10 cellular contexts compared by ENCODE assay signal in genomic region chr7:22355620-22356009, GRCh38. TPM values are rescaled to one million over a fixed set of nuclear protein-coding genes. Genes with fewer than 3 reads are reported as not detected.
DNase-seq lines count a peak whose midpoint lies in the region; ATAC-seq, FAIRE-seq and TF ChIP-seq lines count a peak whose summit lies in the region.
"Had no signal": no experiment of that assay in that cellular context is flagged by ENCODE, and none has a peak within 500 bp of the region (broad histone marks: within the 10 kb centered on the region; RNA-seq: fewer than 3 reads in every experiment).

No MANE protein-coding gene starts in this region.

- no peaks in the 10 kb centered on the region for H3K36me3 Mint-ChIP-seq in activated naive CD4-positive, alpha-beta T cell treated with anti-CD3 and anti-CD28 coated beads for 36 hours (ENCODE audit: low read depth)
- peaks cover 4% of the 10 kb centered on the region for H3K36me3 Mint-ChIP-seq in activated naive CD8-positive, alpha-beta T cell treated with anti-CD3 and anti-CD28 coated beads for 36 hours

- DNase-seq in activated naive CD4-positive, alpha-beta T cell treated with anti-CD3 and anti-CD28 coated beads for 36 hours = no peak
- no peak for DNase-seq in activated naive CD4-positive, alpha-beta T cell (lab: John Stamatoyannopoulos, UW)
- DNase-seq in activated naive CD8-positive, alpha-beta T cell treated with anti-CD3 and anti-CD28 coated beads for 36 hours = no peak
- DNase-seq in upper lobe of left lung (no peak), frontal cortex (ENCODE audit: low spot score in 2 of 2) (no peak)
- DNase-seq: activated naive CD4-positive, alpha-beta T cell treated with anti-CD3 and anti-CD28 coated beads, Interleukin-2, amount 50 U/mL, for 16 hours; stimulated activated CD4-positive, alpha-beta T cell treated with anti-CD3 and anti-CD28 coated beads, Interleukin-1b, Interleukin-23, amount 100 ng/mL, for 48 hours had no signal

- no peak for TF ChIP-seq RAD21 in liver (IDR thresholded peaks at IDR 0.05)

- TF ChIP-seq EP300 in upper lobe of left lung (IDR thresholded peaks at IDR 0.05) = no peak

- TF ChIP-seq CTCF in liver (IDR thresholded peaks at IDR 0.05; ENCODE audit: low read depth, low read length, missing input control) (no peak), upper lobe of left lung (IDR thresholded peaks at IDR 0.05) (no peak)

- H3K27ac Mint-ChIP-seq in activated naive CD4-positive, alpha-beta T cell treated with anti-CD3 and anti-CD28 coated beads for 36 hours = no peak overlapping the region
- no peak overlapping the region for H3K27ac Mint-ChIP-seq in activated naive CD8-positive, alpha-beta T cell treated with anti-CD3 and anti-CD28 coated beads for 36 hours

- H3K4me1 ChIP-seq in liver (ENCODE audit: control insufficient read depth in 4 of 4, insufficient read depth in 4 of 4, low read length in 3 of 4) (peaks cover 0 to 46% (median 14%) of the 10 kb centered on the region in 4 donors), upper lobe of left lung (peaks cover 4 to 24% (median 15%) of the 10 kb centered on the region in 4 donors)

- H3K27me3 ChIP-seq in liver (ENCODE audit: control insufficient read depth in 4 of 4, insufficient read depth in 4 of 4, low read length in 3 of 4) (no peaks in the 10 kb centered on the region), upper lobe of left lung (peaks cover 0 to 5% (median 0%) of the 10 kb centered on the region in 4 donors)

- no peak for FAIRE-seq in frontal cortex (lab: Jason Lieb, UNC)

- intact Hi-C loops in activated naive CD4-positive, alpha-beta T cell treated with anti-CD3 and anti-CD28 coated beads for 36 hours (cut with micrococcal nuclease) = no loop called here

- TF ChIP-seq POLR2A in upper lobe of left lung (IDR thresholded peaks at IDR 0.05) = no peak

- H3K9me3 Mint-ChIP-seq in activated naive CD4-positive, alpha-beta T cell treated with anti-CD3 and anti-CD28 coated beads for 36 hours = peaks cover 3% of the 10 kb centered on the region
- H3K9me3 Mint-ChIP-seq in activated naive CD8-positive, alpha-beta T cell treated with anti-CD3 and anti-CD28 coated beads for 36 hours = no peaks in the 10 kb centered on the region

- H3K4me1 Mint-ChIP-seq in activated naive CD4-positive, alpha-beta T cell treated with anti-CD3 and anti-CD28 coated beads for 36 hours (ENCODE audit: low read depth) = peaks cover 6% of the 10 kb centered on the region
- peaks cover 4% of the 10 kb centered on the region for H3K4me1 Mint-ChIP-seq in activated naive CD8-positive, alpha-beta T cell treated with anti-CD3 and anti-CD28 coated beads for 36 hours

- CTCF ChIA-PET in activated naive CD4-positive, alpha-beta T cell treated with anti-CD3 and anti-CD28 coated beads for 36 hours (lab: Charles Lee) = interaction anchor here (0.9 kb wide), 1 partner anchor 130 kb away, joined by 3 read pairs; no protein-coding TSS in a partner anchor

- no peak for ATAC-seq in upper lobe of left lung (ENCODE audit: low FRiP score in 2 of 2)
- no peak for ATAC-seq in HG02981 (IDR thresholded peaks at IDR 0.05; ENCODE audit: unreplicated experiment)
- ATAC-seq in HG03439 (IDR thresholded peaks at IDR 0.05; ENCODE audit: unreplicated experiment) = no peak

- H3K9ac ChIP-seq in liver (ENCODE audit: low read depth in 1 of 2, low read length in 2 of 2) = peak overlapping the region in 1 of 2 donors; percentile 79

- no peaks in the 10 kb centered on the region for H3K36me3 ChIP-seq in liver (ENCODE audit: control insufficient read depth in 4 of 4, insufficient read depth in 3 of 4, low read depth in 1 of 4, low read length in 3 of 4)
- no peaks in the 10 kb centered on the region for H3K36me3 ChIP-seq in upper lobe of left lung

- H3K27ac ChIP-seq in liver (ENCODE audit: low read depth in 1 of 2, low read length in 2 of 2) (peak overlapping the region in 1 of 2 donors; percentile 63), upper lobe of left lung (peak overlapping the region in 3 of 4 donors; percentile 3 to 84 (median 83))

- H3K27me3 Mint-ChIP-seq in activated naive CD4-positive, alpha-beta T cell treated with anti-CD3 and anti-CD28 coated beads for 36 hours (ENCODE audit: low read depth) = peaks cover 46% of the 10 kb centered on the region
- peaks cover 55% of the 10 kb centered on the region for H3K27me3 Mint-ChIP-seq in activated naive CD8-positive, alpha-beta T cell treated with anti-CD3 and anti-CD28 coated beads for 36 hours

- H3K4me3 ChIP-seq in liver (ENCODE audit: low read depth in 1 of 3, low read length in 3 of 3) = peak overlapping the region in 2 of 3 donors; percentile 11 to 79
- peak overlapping the region in 3 of 4 donors; percentile 68 to 69 (median 69) for H3K4me3 ChIP-seq in upper lobe of left lung

- H3K9me3 ChIP-seq in liver (ENCODE audit: control insufficient read depth in 4 of 4, low read length in 3 of 4) = no peaks in the 10 kb centered on the region
- H3K9me3 ChIP-seq in upper lobe of left lung = no peaks in the 10 kb centered on the region

- 73% methylated on average over 5 of the region's 5 CpGs for WGBS in liver
- 63 to 71% methylated on average over 5 of the region's 5 CpGs for WGBS in upper lobe of left lung, 2 donors

- H3K4me3 Mint-ChIP-seq in activated naive CD4-positive, alpha-beta T cell treated with anti-CD3 and anti-CD28 coated beads for 36 hours = peak overlapping the region; percentile 23
- H3K4me3 Mint-ChIP-seq in activated naive CD8-positive, alpha-beta T cell treated with anti-CD3 and anti-CD28 coated beads for 36 hours = peak overlapping the region; percentile 52

TF ChIP-seq in liver, 16 proteins besides CTCF, POLR2A, EP300 and RAD21:
- no peak for TF ChIP-seq EGR1 (IDR thresholded peaks at IDR 0.05; ENCODE audit: low read depth in 2 of 2)
- no peak for TF ChIP-seq HNF4A (conservative IDR thresholded peaks at IDR 0.05)
- TF ChIP-seq YY1 (IDR thresholded peaks at IDR 0.05) = no peak
- no peak for TF ChIP-seq ATF3 (IDR thresholded peaks at IDR 0.05)
- no peak for TF ChIP-seq FOXA2 (IDR thresholded peaks at IDR 0.05)
- no peak for TF ChIP-seq SP1 (IDR thresholded peaks at IDR 0.05)

RNA-seq across cellular contexts. Expression of gene RAPGEF5, which starts 1.3 kb away (rescaled TPM):
- total RNA-seq in activated naive CD4-positive, alpha-beta T cell treated with anti-CD3 and anti-CD28 coated beads for 36 hours = under 1 TPM; 0.21 to 0.40 TPM
- under 1 TPM; 0.54 to 0.82 TPM for total RNA-seq in activated naive CD8-positive, alpha-beta T cell treated with anti-CD3 and anti-CD28 coated beads for 36 hours
- total RNA-seq in liver (10 to 100 TPM; 16.4 to 54.8 TPM), upper lobe of left lung (100 to 1,000 TPM in 4 of 6 donors, 10 to 100 TPM in 2; 68.1 to 206 (median 101) TPM), frontal cortex (90.9 TPM)
- polyA plus RNA-seq in liver = 1 to 10 TPM; 7.1 to 9.5 TPM

Comparison
In these comparisons a context has a peak if more than half of its experiments do, and no peak if none do; other contexts are left out.
1. RNA of gene RAPGEF5, which starts 1.3 kb away (total RNA-seq): 68.1 to 206 TPM in upper lobe of left lung, 90.9 TPM in frontal cortex (single experiment) and 16.4 to 54.8 TPM in liver; 0.54 to 0.82 TPM in activated naive CD8-positive, alpha-beta T cell treated with anti-CD3 and anti-CD28 coated beads for 36 hours and 0.21 to 0.40 TPM in activated naive CD4-positive, alpha-beta T cell treated with anti-CD3 and anti-CD28 coated beads for 36 hours; every median in the first group is over 4 times any median in the second.